In the genomic region with DNA sequence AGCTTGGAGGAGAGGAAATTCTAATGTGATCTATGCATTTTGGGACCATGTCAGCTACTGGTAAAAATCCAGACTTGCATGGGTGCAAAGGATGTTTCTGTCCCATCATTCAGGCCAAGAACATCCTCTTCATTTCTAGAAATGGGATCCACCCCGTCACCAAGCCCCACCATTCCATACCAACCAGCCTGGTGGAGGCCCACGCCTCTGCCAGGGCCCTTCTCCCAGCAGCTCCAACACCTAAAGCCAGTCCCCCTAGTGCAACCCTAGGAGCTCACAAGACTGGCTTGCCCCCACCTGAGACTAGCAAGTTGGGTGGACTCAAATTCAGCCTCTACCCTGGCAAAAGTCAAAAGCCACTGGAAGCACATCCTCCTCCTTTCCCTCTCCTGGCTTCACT, we compare ENCODE assay signal across 10 cellular contexts. TPM values are rescaled to one million over a fixed set of nuclear protein-coding genes. Genes with fewer than 3 reads are reported as not detected.
A peak's percentile ranks its signal among the peaks of the same experiment; 100 is the strongest.
DNase-seq lines count a peak whose midpoint lies in the region; ATAC-seq, FAIRE-seq and TF ChIP-seq lines count a peak whose summit lies in the region.
"Had no signal": no experiment of that assay in that cellular context is flagged by ENCODE, and none has a peak within 500 bp of the region (broad histone marks: within the 10 kb centered on the region; RNA-seq: fewer than 3 reads in every experiment).

No MANE protein-coding gene starts in this region.

- POLR2A ChIA-PET in endothelial cell of umbilical vein (lab: Charles Lee): no interaction called here

- H3K4me3 ChIP-seq in BLaER1 (peak overlapping the region; percentile 86), NB4 (ENCODE audit: low read depth, low read length) (peak overlapping the region; percentile 82), endothelial cell of umbilical vein (replicated peaks in 1 of 3; ENCODE audit: insufficient read depth in 1 of 3, low read depth in 1 of 3, low read length in 3 of 3) (peak overlapping the region in 2 of 3 experiments; percentile 59 to 86), neural progenitor cell (peak overlapping the region; percentile 98)

- H4K20me1 ChIP-seq in BLaER1 (peaks cover 60% of the 10 kb centered on the region), endothelial cell of umbilical vein (replicated peaks; ENCODE audit: control insufficient read depth, extremely low read depth, insufficient read depth, low read length) (no peaks in the 10 kb centered on the region), neural progenitor cell (ENCODE audit: low read depth) (peaks cover 54% of the 10 kb centered on the region)

- no peaks in the 10 kb centered on the region for H3K9me3 ChIP-seq in BLaER1
- H3K9me3 ChIP-seq in endothelial cell of umbilical vein (replicated peaks; ENCODE audit: control insufficient read depth, insufficient read depth, low read length): no peaks in the 10 kb centered on the region
- no peaks in the 10 kb centered on the region for H3K9me3 ChIP-seq in neural progenitor cell (ENCODE audit: low read depth)

- peaks cover 2% of the 10 kb centered on the region for H3K36me3 Mint-ChIP-seq in neural progenitor cell

- no peak for TF ChIP-seq POLR2A in NB4 (IDR thresholded peaks at IDR 0.05; ENCODE audit: extremely low read depth, insufficient read length)
- no peak for TF ChIP-seq POLR2A in endothelial cell of umbilical vein (IDR thresholded peaks at IDR 0.05; ENCODE audit: low read depth, low read length)

- H3K9me3 Mint-ChIP-seq in neural progenitor cell: no peaks in the 10 kb centered on the region

- peaks cover 5% of the 10 kb centered on the region for H3K27me3 Mint-ChIP-seq in neural progenitor cell (ENCODE audit: insufficient read depth, low read depth)

- peaks cover 34% of the 10 kb centered on the region for H3K79me2 ChIP-seq in endothelial cell of umbilical vein (ENCODE audit: control insufficient read depth, insufficient read depth, low read length)
- peaks cover 66% of the 10 kb centered on the region for H3K79me2 ChIP-seq in neural progenitor cell (ENCODE audit: low read depth)

- H3K36me3 ChIP-seq in BLaER1 (peaks cover 12% of the 10 kb centered on the region; the same call in 1 of the 2 replicates), endothelial cell of umbilical vein (ENCODE audit: control insufficient read depth in 2 of 2, extremely low read depth in 1 of 2, insufficient read depth in 2 of 2, low read length in 2 of 2) (no peaks in the 10 kb centered on the region), neural progenitor cell (no peaks in the 10 kb centered on the region)

- H3K9me1 ChIP-seq in endothelial cell of umbilical vein (replicated peaks; ENCODE audit: control insufficient read depth, extremely low read depth, insufficient read depth, low read length): no peaks in the 10 kb centered on the region

- peaks cover 23% of the 10 kb centered on the region for H3F3A ChIP-seq in neural progenitor cell (ENCODE audit: low read depth)

- ATAC-seq in HG02970 (IDR thresholded peaks at IDR 0.05; ENCODE audit: low FRiP score, unreplicated experiment): no peak

- CTCF ChIA-PET in endothelial cell of umbilical vein (lab: Charles Lee): interaction anchor here (1.0 to 1.6 kb wide), 3 partner anchors 18 to 47 kb away, joined by 3 to 8 read pairs (median 7); no protein-coding TSS in a partner anchor

- TF ChIP-seq CTCF in NB4 (IDR thresholded peaks at IDR 0.05; ENCODE audit: low read depth, low read length): no peak
- no peak for TF ChIP-seq CTCF in endothelial cell of umbilical vein (IDR thresholded peaks at IDR 0.05; ENCODE audit: extremely low read depth in 1 of 2, insufficient read depth in 1 of 2, low read depth in 1 of 2, low read length in 2 of 2)
- TF ChIP-seq CTCF in neural progenitor cell (IDR thresholded peaks at IDR 0.05): no peak

- BruUV-seq in endothelial cell of umbilical vein (replicated peaks; lab: Mats Ljungman, UMichigan): no TSS peak

- no peak for DNase-seq in NB4 (ENCODE audit: low read depth)
- no peak for DNase-seq in endothelial cell of umbilical vein (ENCODE audit: low read depth, low spot score)
- no peak for DNase-seq in neural progenitor cell (ENCODE audit: low spot score)
- DNase-seq in NK-92 (lab: John Stamatoyannopoulos, UW; ENCODE audit: unreplicated experiment): no peak
- DNase-seq in DMS53 (lab: John Stamatoyannopoulos, UW): no peak
- no peak for DNase-seq in retina
- DNase-seq: DMS153, NCI-H1694 treated with DMSO at 0.1 percent for 48 hours had no signal

- peaks cover 36% of the 10 kb centered on the region for H3K4me1 Mint-ChIP-seq in neural progenitor cell

- H3K27ac ChIP-seq in BLaER1 (no peak overlapping the region), endothelial cell of umbilical vein (ENCODE audit: insufficient read depth, low read depth, low read length) (no peak overlapping the region), neural progenitor cell (no peak overlapping the region)

- peak overlapping the region; percentile 85 for H3K4me2 ChIP-seq in BLaER1
- H3K4me2 ChIP-seq in endothelial cell of umbilical vein (ENCODE audit: insufficient read depth, low read length): peak overlapping the region; percentile 99
- peak overlapping the region; percentile 96 for H3K4me2 ChIP-seq in neural progenitor cell

- peak overlapping the region; percentile 97 for H3K4me3 Mint-ChIP-seq in neural progenitor cell

- intact Hi-C loops in endothelial cell of umbilical vein (cut with micrococcal nuclease): loop anchor here (5.0 kb wide), 1 partner anchor 41 kb away; no protein-coding TSS in a partner anchor

- H2AFZ ChIP-seq in endothelial cell of umbilical vein (ENCODE audit: low read depth, low read length) (no peak overlapping the region), neural progenitor cell (replicated peaks) (no peak overlapping the region)

- peaks cover 44% of the 10 kb centered on the region for H3K4me1 ChIP-seq in BLaER1
- H3K4me1 ChIP-seq in endothelial cell of umbilical vein (ENCODE audit: control insufficient read depth, extremely low read depth, insufficient read depth, low read length): peaks cover 35% of the 10 kb centered on the region
- peaks cover 32% of the 10 kb centered on the region for H3K4me1 ChIP-seq in neural progenitor cell

- dilution Hi-C loops in endothelial cell of umbilical vein (cut with MboI; ENCODE audit: extremely low pct_ligation_motif_present, low sequenced_read_pairs): no loop called here

- no peaks in the 10 kb centered on the region for H3K27me3 ChIP-seq in BLaER1
- peaks cover 0 to 4% of the 10 kb centered on the region in 2 experiments for H3K27me3 ChIP-seq in endothelial cell of umbilical vein (ENCODE audit: control insufficient read depth in 2 of 2, insufficient read depth in 2 of 2, low read length in 2 of 2)
- no peaks in the 10 kb centered on the region for H3K27me3 ChIP-seq in neural progenitor cell

- FAIRE-seq in endothelial cell of umbilical vein (lab: Jason Lieb, UNC): no peak

- no peak overlapping the region; the same call in 1 of the 2 replicates for H3K9ac ChIP-seq in BLaER1
- no peak overlapping the region for H3K9ac ChIP-seq in endothelial cell of umbilical vein (replicated peaks; ENCODE audit: extremely low read depth, insufficient read depth, low read length)
- H3K9ac ChIP-seq in neural progenitor cell: peak overlapping the region; percentile 95

- H3K27ac Mint-ChIP-seq in neural progenitor cell: no peak overlapping the region

TF ChIP-seq in endothelial cell of umbilical vein, 7 proteins besides CTCF, POLR2A, EP300 and RAD21:
- TF ChIP-seq POLR2AphosphoS5 (IDR thresholded peaks at IDR 0.05; ENCODE audit: insufficient read depth, low read depth, low read length) (no peak), EZH2 (IDR thresholded peaks at IDR 0.05; ENCODE audit: borderline replicate concordance, low read depth, low read length, severe bottlenecking) (no peak), MYC (IDR thresholded peaks at IDR 0.05; ENCODE audit: low read depth, low read length) (no peak), JUN (IDR thresholded peaks at IDR 0.05; ENCODE audit: borderline replicate concordance, insufficient read depth, insufficient read length, low read depth) (no peak), FOS (IDR thresholded peaks at IDR 0.05; ENCODE audit: borderline replicate concordance, insufficient read depth, low read length) (no peak), GATA2 (IDR thresholded peaks at IDR 0.05; ENCODE audit: insufficient read depth, insufficient read length, low read depth, low read length) (no peak)
- TF ChIP-seq, protein P1, sequence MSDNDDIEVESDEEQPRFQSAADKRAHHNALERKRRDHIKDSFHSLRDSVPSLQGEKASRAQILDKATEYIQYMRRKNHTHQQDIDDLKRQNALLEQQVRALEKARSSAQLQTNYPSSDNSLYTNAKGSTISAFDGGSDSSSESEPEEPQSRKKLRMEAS (IDR thresholded peaks at IDR 0.05; ENCODE audit: insufficient read depth, insufficient read length): no peak

RNA-seq across cellular contexts. Expression of gene ARHGEF11, which starts 1.9 kb away (rescaled TPM):
- total RNA-seq in endothelial cell of umbilical vein: 27.2 and 28.0 TPM in 2 replicates
- polyA plus RNA-seq in endothelial cell of umbilical vein: 18.2 and 18.8 TPM in 2 replicates
- polyA plus RNA-seq in endothelial cell of umbilical vein (2011; cell fraction: cytosol; rRNA removed): 15.3 and 17.4 TPM in 2 replicates
- 70.3 and 73.1 TPM in 2 replicates for polyA plus RNA-seq in endothelial cell of umbilical vein (2011; cell fraction: nucleus; rRNA removed)
- 15.9 and 17.3 TPM in 2 replicates for polyA plus RNA-seq in endothelial cell of umbilical vein (2012)
- 48.5 and 50.3 TPM in 2 replicates for polyA minus RNA-seq in endothelial cell of umbilical vein
- 14.8 TPM for polyA minus RNA-seq in endothelial cell of umbilical vein (2011; cell fraction: cytosol; rRNA and poly(A)+ RNA removed)
- polyA minus RNA-seq in endothelial cell of umbilical vein (2011; cell fraction: nucleus; rRNA and poly(A)+ RNA removed): 47.5 and 51.6 TPM in 2 replicates
- total RNA-seq in neural progenitor cell (ENCODE audit: low replicate concordance): 31.9 and 33.8 TPM in 2 replicates

RNA-seq across cellular contexts. Expression of gene ETV3L, which starts 55.9 kb away (rescaled TPM):
- total RNA-seq in endothelial cell of umbilical vein (not detected in 2 replicates), neural progenitor cell (ENCODE audit: low replicate concordance) (0.25 TPM in 1 of 2 replicates, not detected in the other)
- not detected in 2 replicates for polyA plus RNA-seq in endothelial cell of umbilical vein
- not detected in 2 replicates for polyA plus RNA-seq in endothelial cell of umbilical vein (2011; cell fraction: cytosol; rRNA removed)
- not detected in 2 replicates for polyA plus RNA-seq in endothelial cell of umbilical vein (2011; cell fraction: nucleus; rRNA removed)
- not detected in 2 replicates for polyA plus RNA-seq in endothelial cell of umbilical vein (2012)
- polyA minus RNA-seq in endothelial cell of umbilical vein: not detected in 2 replicates
- not detected for polyA minus RNA-seq in endothelial cell of umbilical vein (2011; cell fraction: cytosol; rRNA and poly(A)+ RNA removed)
- polyA minus RNA-seq in endothelial cell of umbilical vein (2011; cell fraction: nucleus; rRNA and poly(A)+ RNA removed): not detected in 2 replicates
